In the genomic region with DNA sequence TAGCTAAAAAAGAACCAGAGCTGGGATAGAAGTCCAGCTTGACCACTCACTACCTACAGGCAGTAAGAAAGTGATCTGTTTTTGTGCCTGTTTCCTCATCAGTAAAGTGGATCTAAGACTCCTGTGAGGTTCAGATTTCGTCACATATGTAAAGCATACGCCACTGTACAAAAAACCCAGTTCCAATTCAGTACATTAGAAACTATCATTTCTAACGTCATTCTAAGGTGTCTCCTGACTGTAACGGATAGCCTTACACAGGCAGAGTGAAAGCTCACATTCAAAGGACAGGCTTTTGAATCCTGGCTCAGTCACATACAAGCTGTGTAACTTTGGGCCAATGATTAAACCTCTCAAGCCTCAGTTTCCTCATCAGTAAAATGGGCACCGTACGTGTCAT, we compare ENCODE assay signal across 1 cellular context.
TF ChIP-seq lines count a peak whose summit lies in the region.

No MANE protein-coding gene starts in this region.

TF ChIP-seq in liver, 16 proteins besides CTCF, POLR2A, EP300 and RAD21 (continued from another document):
- TF ChIP-seq, protein P1, sequence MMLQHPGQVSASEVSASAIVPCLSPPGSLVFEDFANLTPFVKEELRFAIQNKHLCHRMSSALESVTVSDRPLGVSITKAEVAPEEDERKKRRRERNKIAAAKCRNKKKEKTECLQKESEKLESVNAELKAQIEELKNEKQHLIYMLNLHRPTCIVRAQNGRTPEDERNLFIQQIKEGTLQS (IDR thresholded peaks at IDR 0.05), result no peak
- TF ChIP-seq SP1 (IDR thresholded peaks at IDR 0.05) (no peak), RXRA (IDR thresholded peaks at IDR 0.05) (no peak), EGR1 (IDR thresholded peaks at IDR 0.05; ENCODE audit: low read depth in 2 of 2) (no peak)
TF ChIP-seq in liver: peak in this region for 0.
